ENCODE assay signal across 8 cellular contexts in genomic region chr15:25693321-25694237, GRCh38.
DNase-seq lines count a peak whose midpoint lies in the region; ATAC-seq lines count a peak whose summit lies in the region.

No MANE protein-coding gene starts in this region.

- DNase-seq in ACHN, result peak; percentile 28
- DNase-seq in activated CD4-positive, alpha-beta T cell treated with anti-CD3 and anti-CD28 coated beads, Interleukin-2, amount 50 U/mL, for 1 hour, result peak; percentile 27
- DNase-seq in foreskin melanocyte, result peak; percentile 14
- DNase-seq in sciatic nerve (ENCODE audit: low spot score), result peak; percentile 62
- no peak for DNase-seq in NCI-H345 (lab: John Stamatoyannopoulos, UW)
- no peak for DNase-seq in LoVo (ENCODE audit: low spot score)

- intact Hi-C loops in sciatic nerve (cut with DNase I), result no loop called here

- in situ Hi-C loops in ACHN (cut with HindIII; ENCODE audit: low pct_ligation_motif_present, low pct_unique_long_range_greater_than_20kb, low sequenced_read_pairs), result no loop called here

- ATAC-seq in GM19463 (IDR thresholded peaks at IDR 0.05; ENCODE audit: unreplicated experiment) (peak; percentile 60), sciatic nerve (peak; percentile 68), HG02759 (IDR thresholded peaks at IDR 0.05; ENCODE audit: unreplicated experiment) (no peak)

Comparison
In these comparisons a context has a peak if more than half of its experiments do, and no peak if none do; other contexts are left out.
1. DNase-seq: peak in ACHN (single experiment), activated CD4-positive, alpha-beta T cell treated with anti-CD3 and anti-CD28 coated beads, Interleukin-2, amount 50 U/mL, for 1 hour (single experiment), foreskin melanocyte (single experiment) and sciatic nerve (single experiment); none in NCI-H345 (single experiment) and LoVo (single experiment).